ENCODE assay signal across 25 cellular contexts in the genomic region with DNA sequence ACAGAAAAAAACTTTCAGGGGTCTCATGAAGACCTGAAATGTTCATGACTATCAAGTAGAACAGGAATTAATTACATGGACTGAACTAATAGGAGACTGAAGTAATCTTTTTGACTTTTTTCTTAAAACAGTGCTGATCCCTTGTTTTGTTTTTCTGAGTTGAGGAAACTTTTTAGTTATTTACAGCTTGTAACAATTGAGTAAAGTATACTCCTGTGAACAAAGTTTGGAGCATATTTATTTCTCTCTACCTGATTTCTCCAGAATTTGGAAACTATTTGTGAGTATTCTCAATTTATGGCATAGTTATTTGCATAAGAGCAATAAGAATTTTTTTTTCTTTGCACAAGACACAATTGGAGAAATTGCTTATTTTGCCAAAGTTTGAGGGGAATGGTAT.
"Had no signal": no experiment of that assay in that cellular context is flagged by ENCODE, and none has a peak within 500 bp of the region (broad histone marks: within the 10 kb centered on the region; RNA-seq: fewer than 3 reads in every experiment).

No MANE protein-coding gene starts in this region.

- H3K36me3 ChIP-seq: adrenal gland, ascending aorta, brain microvascular endothelial cell, esophagus muscularis mucosa, gastroesophageal sphincter had no signal

- DNase-seq: activated CD4-positive, alpha-beta memory T cell treated with anti-CD3 and anti-CD28 coated beads for 36 hours; activated CD4-positive, alpha-beta T cell treated with anti-CD3 and anti-CD28 coated beads for 36 hours; activated CD4-positive, alpha-beta T cell treated with anti-CD3 and anti-CD28 coated beads, Interleukin-2, amount 10 ng/mL, durations not matched to agents 24 days and 14 days; activated CD4-positive, CD25-positive, alpha-beta regulatory T cell; activated CD4-positive, CD25-positive, alpha-beta regulatory T cell treated with anti-CD3 and anti-CD28 coated beads, Interleukin-2, amount 50 U/mL, for 72 hours; activated CD8-positive, alpha-beta memory T cell treated with anti-CD3 and anti-CD28 coated beads, Interleukin-2, amount 10 ng/mL, durations not matched to agents 7 days and 5 days; activated CD8-positive, alpha-beta memory T cell treated with anti-CD3 and anti-CD28 coated beads, Interleukin-2, amount 50 U/mL, for 4 hours; activated CD8-positive, alpha-beta T cell treated with anti-CD3 and anti-CD28 coated beads, Interleukin-2, amount 10 ng/mL, durations not matched to agents 7 days and 5 days; activated effector memory CD4-positive, alpha-beta T cell treated with anti-CD3 and anti-CD28 coated beads, Interleukin-2, amount 50 U/mL, for 16 hours; activated naive CD4-positive, alpha-beta T cell treated with anti-CD3 and anti-CD28 coated beads for 36 hours; activated naive CD8-positive, alpha-beta T cell treated with anti-CD3 and anti-CD28 coated beads for 36 hours; activated naive CD8-positive, alpha-beta T cell treated with anti-CD3 and anti-CD28 coated beads, Interleukin-2, amount 50 U/mL, for 24 hours; activated T-cell treated with anti-CD3 and anti-CD28 coated beads, Interleukin-2, amount 50 U/mL, for 1 hour; activated T-cell treated with anti-CD3 and anti-CD28 coated beads, Interleukin-2, amount 50 U/mL, for 48 hours; adrenal gland; brain microvascular endothelial cell; dorsolateral prefrontal cortex; effector memory CD4-positive, alpha-beta T cell; erythroblast; foreskin keratinocyte; T-helper 2 cell had no signal

- ATAC-seq: activated CD4-positive, alpha-beta T cell treated with anti-CD3 and anti-CD28 coated beads for 36 hours; activated CD8-positive, alpha-beta memory T cell treated with anti-CD3 and anti-CD28 coated beads, Interleukin-2, amount 10 ng/mL, durations not matched to agents 7 days and 5 days; activated CD8-positive, alpha-beta T cell treated with anti-CD3 and anti-CD28 coated beads, Interleukin-2, amount 10 ng/mL, durations not matched to agents 7 days and 5 days; activated naive CD8-positive, alpha-beta T cell treated with anti-CD3 and anti-CD28 coated beads, Interleukin-2, amount 50 U/mL, for 24 hours; foreskin keratinocyte; gastroesophageal sphincter had no signal

- H3K27me3 ChIP-seq: adrenal gland, ascending aorta, brain microvascular endothelial cell, dorsolateral prefrontal cortex, esophagus muscularis mucosa, gastroesophageal sphincter had no signal

- H3K4me1 ChIP-seq: adrenal gland, ascending aorta, gastroesophageal sphincter had no signal

- H3K27ac ChIP-seq: adrenal gland, ascending aorta, brain microvascular endothelial cell, coronary artery, dorsolateral prefrontal cortex, esophagus muscularis mucosa, foreskin keratinocyte, gastroesophageal sphincter had no signal

- H3K4me3 ChIP-seq: adrenal gland, ascending aorta, coronary artery, dorsolateral prefrontal cortex, esophagus muscularis mucosa, gastroesophageal sphincter had no signal
